In the genomic region with DNA sequence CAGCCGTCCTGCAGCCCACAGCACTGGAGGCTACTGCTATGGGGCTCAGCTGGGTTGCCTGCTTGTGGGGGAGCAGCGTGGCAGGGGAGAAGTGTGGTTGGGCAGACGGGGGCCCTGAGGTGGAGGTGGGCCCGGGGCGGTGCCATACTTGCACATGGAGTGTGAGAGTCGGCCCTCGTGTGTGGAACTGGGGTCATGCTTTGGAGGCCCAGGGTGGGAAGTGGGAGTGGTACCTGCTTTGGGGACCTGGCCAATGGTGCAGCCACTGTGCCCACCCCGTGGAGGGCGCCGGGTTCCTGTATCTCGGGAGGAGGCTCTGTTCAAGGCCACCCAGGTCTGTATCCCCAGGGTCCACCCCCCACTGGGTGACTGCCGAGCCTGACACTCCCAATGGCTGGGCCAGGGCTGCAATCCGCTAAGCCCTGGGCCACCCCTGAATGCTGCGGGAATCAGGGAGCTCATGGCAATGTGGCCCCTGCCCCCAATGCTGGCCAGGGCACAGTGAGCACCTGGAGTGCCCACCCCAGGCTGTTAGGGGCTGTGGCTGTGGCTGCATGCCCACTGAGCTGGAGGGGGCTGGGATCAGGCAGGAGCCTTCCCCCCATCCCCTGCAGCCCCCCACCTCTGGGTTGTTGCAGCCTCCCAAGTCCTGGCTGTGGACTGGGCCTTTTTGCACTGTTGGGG, we compare ENCODE assay signal across 2 cellular contexts.
TF ChIP-seq lines count a peak whose summit lies in the region.

No MANE protein-coding gene starts in this region.

TF ChIP-seq in HCT116, 20 proteins besides CTCF, POLR2A, EP300 and RAD21 (continued from another document):
- TF ChIP-seq, protein P1, sequence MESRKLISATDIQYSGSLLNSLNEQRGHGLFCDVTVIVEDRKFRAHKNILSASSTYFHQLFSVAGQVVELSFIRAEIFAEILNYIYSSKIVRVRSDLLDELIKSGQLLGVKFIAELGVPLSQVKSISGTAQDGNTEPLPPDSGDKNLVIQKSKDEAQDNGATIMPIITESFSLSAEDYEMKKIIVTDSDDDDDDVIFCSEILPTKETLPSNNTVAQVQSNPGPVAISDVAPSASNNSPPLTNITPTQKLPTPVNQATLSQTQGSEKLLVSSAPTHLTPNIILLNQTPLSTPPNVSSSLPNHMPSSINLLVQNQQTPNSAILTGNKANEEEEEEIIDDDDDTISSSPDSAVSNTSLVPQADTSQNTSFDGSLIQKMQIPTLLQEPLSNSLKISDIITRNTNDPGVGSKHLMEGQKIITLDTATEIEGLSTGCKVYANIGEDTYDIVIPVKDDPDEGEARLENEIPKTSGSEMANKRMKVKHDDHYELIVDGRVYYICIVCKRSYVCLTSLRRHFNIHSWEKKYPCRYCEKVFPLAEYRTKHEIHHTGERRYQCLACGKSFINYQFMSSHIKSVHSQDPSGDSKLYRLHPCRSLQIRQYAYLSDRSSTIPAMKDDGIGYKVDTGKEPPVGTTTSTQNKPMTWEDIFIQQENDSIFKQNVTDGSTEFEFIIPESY (IDR thresholded peaks at IDR 0.05; ENCODE audit: extremely low read depth, insufficient replicate concordance, low read length): no peak
- TF ChIP-seq CEBPB (IDR thresholded peaks at IDR 0.05; ENCODE audit: low read depth): no peak
- TF ChIP-seq SIN3A (IDR thresholded peaks at IDR 0.05; ENCODE audit: low read depth): no peak
- no peak for TF ChIP-seq EGR1 (IDR thresholded peaks at IDR 0.05; ENCODE audit: low read depth)
- TF ChIP-seq, protein P2, sequence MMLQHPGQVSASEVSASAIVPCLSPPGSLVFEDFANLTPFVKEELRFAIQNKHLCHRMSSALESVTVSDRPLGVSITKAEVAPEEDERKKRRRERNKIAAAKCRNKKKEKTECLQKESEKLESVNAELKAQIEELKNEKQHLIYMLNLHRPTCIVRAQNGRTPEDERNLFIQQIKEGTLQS (IDR thresholded peaks at IDR 0.05): no peak
- TF ChIP-seq ZNF274 (IDR thresholded peaks at IDR 0.05; ENCODE audit: low read depth, low read length): no peak
- TF ChIP-seq CBX3 (IDR thresholded peaks at IDR 0.05; ENCODE audit: low read depth): no peak
- no peak for TF ChIP-seq EZH2 (IDR thresholded peaks at IDR 0.05)

TF ChIP-seq in WTC11, 78 proteins besides CTCF, POLR2A, EP300 and RAD21 (continued from another document):
- TF ChIP-seq, protein P3, sequence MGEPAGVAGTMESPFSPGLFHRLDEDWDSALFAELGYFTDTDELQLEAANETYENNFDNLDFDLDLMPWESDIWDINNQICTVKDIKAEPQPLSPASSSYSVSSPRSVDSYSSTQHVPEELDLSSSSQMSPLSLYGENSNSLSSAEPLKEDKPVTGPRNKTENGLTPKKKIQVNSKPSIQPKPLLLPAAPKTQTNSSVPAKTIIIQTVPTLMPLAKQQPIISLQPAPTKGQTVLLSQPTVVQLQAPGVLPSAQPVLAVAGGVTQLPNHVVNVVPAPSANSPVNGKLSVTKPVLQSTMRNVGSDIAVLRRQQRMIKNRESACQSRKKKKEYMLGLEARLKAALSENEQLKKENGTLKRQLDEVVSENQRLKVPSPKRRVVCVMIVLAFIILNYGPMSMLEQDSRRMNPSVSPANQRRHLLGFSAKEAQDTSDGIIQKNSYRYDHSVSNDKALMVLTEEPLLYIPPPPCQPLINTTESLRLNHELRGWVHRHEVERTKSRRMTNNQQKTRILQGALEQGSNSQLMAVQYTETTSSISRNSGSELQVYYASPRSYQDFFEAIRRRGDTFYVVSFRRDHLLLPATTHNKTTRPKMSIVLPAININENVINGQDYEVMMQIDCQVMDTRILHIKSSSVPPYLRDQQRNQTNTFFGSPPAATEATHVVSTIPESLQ (CRISPR knock-in tag; IDR thresholded peaks at IDR 0.05): no peak
- TF ChIP-seq RORB (CRISPR knock-in tag; IDR thresholded peaks at IDR 0.05) (no peak), PRRX2 (CRISPR knock-in tag; IDR thresholded peaks at IDR 0.05) (no peak), ZNF138 (CRISPR knock-in tag; conservative IDR thresholded peaks at IDR 0.05) (no peak), ZNF317 (CRISPR knock-in tag; IDR thresholded peaks at IDR 0.05; ENCODE audit: borderline replicate concordance, low read depth) (no peak)
- TF ChIP-seq, protein P4, sequence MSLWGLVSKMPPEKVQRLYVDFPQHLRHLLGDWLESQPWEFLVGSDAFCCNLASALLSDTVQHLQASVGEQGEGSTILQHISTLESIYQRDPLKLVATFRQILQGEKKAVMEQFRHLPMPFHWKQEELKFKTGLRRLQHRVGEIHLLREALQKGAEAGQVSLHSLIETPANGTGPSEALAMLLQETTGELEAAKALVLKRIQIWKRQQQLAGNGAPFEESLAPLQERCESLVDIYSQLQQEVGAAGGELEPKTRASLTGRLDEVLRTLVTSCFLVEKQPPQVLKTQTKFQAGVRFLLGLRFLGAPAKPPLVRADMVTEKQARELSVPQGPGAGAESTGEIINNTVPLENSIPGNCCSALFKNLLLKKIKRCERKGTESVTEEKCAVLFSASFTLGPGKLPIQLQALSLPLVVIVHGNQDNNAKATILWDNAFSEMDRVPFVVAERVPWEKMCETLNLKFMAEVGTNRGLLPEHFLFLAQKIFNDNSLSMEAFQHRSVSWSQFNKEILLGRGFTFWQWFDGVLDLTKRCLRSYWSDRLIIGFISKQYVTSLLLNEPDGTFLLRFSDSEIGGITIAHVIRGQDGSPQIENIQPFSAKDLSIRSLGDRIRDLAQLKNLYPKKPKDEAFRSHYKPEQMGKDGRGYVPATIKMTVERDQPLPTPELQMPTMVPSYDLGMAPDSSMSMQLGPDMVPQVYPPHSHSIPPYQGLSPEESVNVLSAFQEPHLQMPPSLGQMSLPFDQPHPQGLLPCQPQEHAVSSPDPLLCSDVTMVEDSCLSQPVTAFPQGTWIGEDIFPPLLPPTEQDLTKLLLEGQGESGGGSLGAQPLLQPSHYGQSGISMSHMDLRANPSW (CRISPR knock-in tag; conservative IDR thresholded peaks at IDR 0.05; ENCODE audit: low read depth): no peak
- TF ChIP-seq, protein P5, sequence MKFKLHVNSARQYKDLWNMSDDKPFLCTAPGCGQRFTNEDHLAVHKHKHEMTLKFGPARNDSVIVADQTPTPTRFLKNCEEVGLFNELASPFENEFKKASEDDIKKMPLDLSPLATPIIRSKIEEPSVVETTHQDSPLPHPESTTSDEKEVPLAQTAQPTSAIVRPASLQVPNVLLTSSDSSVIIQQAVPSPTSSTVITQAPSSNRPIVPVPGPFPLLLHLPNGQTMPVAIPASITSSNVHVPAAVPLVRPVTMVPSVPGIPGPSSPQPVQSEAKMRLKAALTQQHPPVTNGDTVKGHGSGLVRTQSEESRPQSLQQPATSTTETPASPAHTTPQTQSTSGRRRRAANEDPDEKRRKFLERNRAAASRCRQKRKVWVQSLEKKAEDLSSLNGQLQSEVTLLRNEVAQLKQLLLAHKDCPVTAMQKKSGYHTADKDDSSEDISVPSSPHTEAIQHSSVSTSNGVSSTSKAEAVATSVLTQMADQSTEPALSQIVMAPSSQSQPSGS (CRISPR knock-in tag; IDR thresholded peaks at IDR 0.05; ENCODE audit: borderline replicate concordance, low read depth): no peak
- TF ChIP-seq, protein P6, sequence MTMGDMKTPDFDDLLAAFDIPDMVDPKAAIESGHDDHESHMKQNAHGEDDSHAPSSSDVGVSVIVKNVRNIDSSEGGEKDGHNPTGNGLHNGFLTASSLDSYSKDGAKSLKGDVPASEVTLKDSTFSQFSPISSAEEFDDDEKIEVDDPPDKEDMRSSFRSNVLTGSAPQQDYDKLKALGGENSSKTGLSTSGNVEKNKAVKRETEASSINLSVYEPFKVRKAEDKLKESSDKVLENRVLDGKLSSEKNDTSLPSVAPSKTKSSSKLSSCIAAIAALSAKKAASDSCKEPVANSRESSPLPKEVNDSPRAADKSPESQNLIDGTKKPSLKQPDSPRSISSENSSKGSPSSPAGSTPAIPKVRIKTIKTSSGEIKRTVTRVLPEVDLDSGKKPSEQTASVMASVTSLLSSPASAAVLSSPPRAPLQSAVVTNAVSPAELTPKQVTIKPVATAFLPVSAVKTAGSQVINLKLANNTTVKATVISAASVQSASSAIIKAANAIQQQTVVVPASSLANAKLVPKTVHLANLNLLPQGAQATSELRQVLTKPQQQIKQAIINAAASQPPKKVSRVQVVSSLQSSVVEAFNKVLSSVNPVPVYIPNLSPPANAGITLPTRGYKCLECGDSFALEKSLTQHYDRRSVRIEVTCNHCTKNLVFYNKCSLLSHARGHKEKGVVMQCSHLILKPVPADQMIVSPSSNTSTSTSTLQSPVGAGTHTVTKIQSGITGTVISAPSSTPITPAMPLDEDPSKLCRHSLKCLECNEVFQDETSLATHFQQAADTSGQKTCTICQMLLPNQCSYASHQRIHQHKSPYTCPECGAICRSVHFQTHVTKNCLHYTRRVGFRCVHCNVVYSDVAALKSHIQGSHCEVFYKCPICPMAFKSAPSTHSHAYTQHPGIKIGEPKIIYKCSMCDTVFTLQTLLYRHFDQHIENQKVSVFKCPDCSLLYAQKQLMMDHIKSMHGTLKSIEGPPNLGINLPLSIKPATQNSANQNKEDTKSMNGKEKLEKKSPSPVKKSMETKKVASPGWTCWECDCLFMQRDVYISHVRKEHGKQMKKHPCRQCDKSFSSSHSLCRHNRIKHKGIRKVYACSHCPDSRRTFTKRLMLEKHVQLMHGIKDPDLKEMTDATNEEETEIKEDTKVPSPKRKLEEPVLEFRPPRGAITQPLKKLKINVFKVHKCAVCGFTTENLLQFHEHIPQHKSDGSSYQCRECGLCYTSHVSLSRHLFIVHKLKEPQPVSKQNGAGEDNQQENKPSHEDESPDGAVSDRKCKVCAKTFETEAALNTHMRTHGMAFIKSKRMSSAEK (CRISPR knock-in tag; IDR thresholded peaks at IDR 0.05; ENCODE audit: borderline replicate concordance): no peak
- TF ChIP-seq, protein P7, sequence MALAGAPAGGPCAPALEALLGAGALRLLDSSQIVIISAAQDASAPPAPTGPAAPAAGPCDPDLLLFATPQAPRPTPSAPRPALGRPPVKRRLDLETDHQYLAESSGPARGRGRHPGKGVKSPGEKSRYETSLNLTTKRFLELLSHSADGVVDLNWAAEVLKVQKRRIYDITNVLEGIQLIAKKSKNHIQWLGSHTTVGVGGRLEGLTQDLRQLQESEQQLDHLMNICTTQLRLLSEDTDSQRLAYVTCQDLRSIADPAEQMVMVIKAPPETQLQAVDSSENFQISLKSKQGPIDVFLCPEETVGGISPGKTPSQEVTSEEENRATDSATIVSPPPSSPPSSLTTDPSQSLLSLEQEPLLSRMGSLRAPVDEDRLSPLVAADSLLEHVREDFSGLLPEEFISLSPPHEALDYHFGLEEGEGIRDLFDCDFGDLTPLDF (CRISPR knock-in tag; IDR thresholded peaks at IDR 0.05): no peak
